Comparison of ENCODE assay signal across 1 cellular context in genomic region chr13:113208424-113209335, GRCh38.
A peak's percentile ranks its signal among the peaks of the same experiment; 100 is the strongest.
TF ChIP-seq lines count a peak whose summit lies in the region.

TSS of gene PCID2 (minus strand) at chr13:113208669. CDS start at chr13:113208634, 35 bp downstream.

TF ChIP-seq in GM12878, 131 proteins besides CTCF, POLR2A, EP300 and RAD21 (continued from another document and continues in another):
- TF ChIP-seq ZBTB40 (IDR thresholded peaks at IDR 0.05; ENCODE audit: borderline replicate concordance) (peak; percentile 97), SREBF1 (IDR thresholded peaks at IDR 0.05; ENCODE audit: low read length) (no peak), SP1 (IDR thresholded peaks at IDR 0.05; ENCODE audit: low read depth, low read length) (peak; percentile 83), CBFB (IDR thresholded peaks at IDR 0.05; ENCODE audit: low read depth) (0 out of 2 replicates have a peak, but pooled peaks have one; percentile 40), ZBTB33 (IDR thresholded peaks at IDR 0.05) (no peak), MTA3 (IDR thresholded peaks at IDR 0.05; ENCODE audit: borderline replicate concordance, low read length) (no peak), JUND (IDR thresholded peaks at IDR 0.05; ENCODE audit: low read depth, low read length) (no peak), ZNF687 (IDR thresholded peaks at IDR 0.05) (peak; percentile 55; the same call in 1 of the 2 replicates), ZBTB11 (CRISPR knock-in tag; IDR thresholded peaks at IDR 0.05) (peak; percentile 100), SUPT20H (IDR thresholded peaks at IDR 0.05; ENCODE audit: borderline replicate concordance, control insufficient read depth, low read depth, low read length) (no peak), NFYA (IDR thresholded peaks at IDR 0.05; ENCODE audit: borderline replicate concordance, low read depth, low read length) (no peak), EGR1 (IDR thresholded peaks at IDR 0.05; ENCODE audit: borderline replicate concordance in 1 of 2, low read depth in 2 of 2, low read length in 2 of 2) (peak; percentile 33 to 50; a peak in 2 of 3 replicates), SKIL (IDR thresholded peaks at IDR 0.05; ENCODE audit: low read depth, poor library complexity, severe bottlenecking) (no peak), NR2C2 (IDR thresholded peaks at IDR 0.05; ENCODE audit: borderline replicate concordance, control insufficient read depth, insufficient read length, low read depth) (no peak), CREB1 (IDR thresholded peaks at IDR 0.05; ENCODE audit: low read depth) (peak; percentile 96), TCF3 (IDR thresholded peaks at IDR 0.05; ENCODE audit: borderline replicate concordance, insufficient read depth, low read depth, low read length) (peak; percentile 89), FOS (IDR thresholded peaks at IDR 0.05; ENCODE audit: borderline replicate concordance, extremely low read depth, insufficient read length) (no peak), PKNOX1 (IDR thresholded peaks at IDR 0.05) (0 out of 2 replicates have a peak, but pooled peaks have one; percentile 50), NR2F1 (conservative IDR thresholded peaks at IDR 0.05) (peak; percentile 90), STAT1 (conservative IDR thresholded peaks at IDR 0.05) (peak; percentile 94; the same call in 1 of the 2 replicates), NBN (IDR thresholded peaks at IDR 0.05) (peak; percentile 92), CHD4 (IDR thresholded peaks at IDR 0.05) (no peak), ZSCAN29 (IDR thresholded peaks at IDR 0.05) (0 out of 2 replicates have a peak, but pooled peaks have one; percentile 47), CHD1 (IDR thresholded peaks at IDR 0.05; ENCODE audit: low read depth, low read length) (0 out of 2 replicates have a peak, but pooled peaks have one; percentile 66), ESRRA (IDR thresholded peaks at IDR 0.05; ENCODE audit: low read length) (peak; percentile 74; the same call in 1 of the 2 replicates), BCL3 (IDR thresholded peaks at IDR 0.05; ENCODE audit: borderline replicate concordance, insufficient read depth, low read depth, low read length, poor library complexity, severe bottlenecking) (no peak), JUNB (IDR thresholded peaks at IDR 0.05) (no peak), ZNF217 (IDR thresholded peaks at IDR 0.05) (no peak; the same call in 1 of the 2 replicates), ZBED1 (IDR thresholded peaks at IDR 0.05; ENCODE audit: borderline replicate concordance) (peak; percentile 73; the same call in 1 of the 2 replicates), SREBF2 (IDR thresholded peaks at IDR 0.05; ENCODE audit: low read length) (no peak), KLF5 (IDR thresholded peaks at IDR 0.05; ENCODE audit: partially characterized antibody) (peak; percentile 64), KAT2A (conservative IDR thresholded peaks at IDR 0.05; ENCODE audit: control insufficient read depth, low read depth, low read length) (no peak), EZH2 (IDR thresholded peaks at IDR 0.05; ENCODE audit: borderline replicate concordance, control insufficient read depth, low read depth, low read length) (no peak), IRF4 (IDR thresholded peaks at IDR 0.05; ENCODE audit: low read depth, low read length) (0 out of 2 replicates have a peak, but pooled peaks have one; percentile 43), TCF7 (IDR thresholded peaks at IDR 0.05; ENCODE audit: borderline replicate concordance) (no peak), MYC (IDR thresholded peaks at IDR 0.05; ENCODE audit: insufficient read depth, insufficient read length, insufficient replicate concordance, low read length, severe bottlenecking) (no peak), SMC3 (IDR thresholded peaks at IDR 0.05; ENCODE audit: borderline replicate concordance, low read length) (no peak), CREM (IDR thresholded peaks at IDR 0.05; ENCODE audit: low read depth) (peak; percentile 98), EED (IDR thresholded peaks at IDR 0.05; ENCODE audit: low read depth) (no peak; the same call in 1 of the 2 replicates), MEF2B (IDR thresholded peaks at IDR 0.05; ENCODE audit: partially characterized antibody, poor library complexity, severe bottlenecking) (peak; percentile 59)
